ENCODE assay signal across 8 cellular contexts in genomic region chr6:33578588-33579011, GRCh38. TPM values are rescaled to one million over a fixed set of nuclear protein-coding genes. Genes with fewer than 3 reads are reported as not detected.
A peak's percentile ranks its signal among the peaks of the same experiment; 100 is the strongest.
DNase-seq lines count a peak whose midpoint lies in the region; ATAC-seq and TF ChIP-seq lines count a peak whose summit lies in the region.

No MANE protein-coding gene starts in this region.

- peaks cover 10% of the 10 kb centered on the region; the same call in 1 of the 2 replicates for H4K20me1 ChIP-seq in DND-41 (ENCODE audit: insufficient read depth, low read length)
- H4K20me1 ChIP-seq in neural cell (ENCODE audit: insufficient read depth) = no peaks in the 10 kb centered on the region

- no peaks in the 10 kb centered on the region for H3K27me3 ChIP-seq in DND-41 (ENCODE audit: insufficient read depth, low read length, poor library complexity)
- no peaks in the 10 kb centered on the region for H3K27me3 ChIP-seq in Peyer's patch
- no peaks in the 10 kb centered on the region for H3K27me3 ChIP-seq in neural cell (ENCODE audit: insufficient read depth, low read depth, low read length)
- no peaks in the 10 kb centered on the region for H3K27me3 ChIP-seq in thyroid gland

- H3K9me2 ChIP-seq in neural cell (ENCODE audit: insufficient read depth, low read length) = no peaks in the 10 kb centered on the region

- H3K4me1 ChIP-seq in DND-41 (ENCODE audit: insufficient read depth, low read length) (peaks cover 26% of the 10 kb centered on the region), Peyer's patch (peaks cover 0 to 31% (median 11%) of the 10 kb centered on the region in 4 donors), thyroid gland (peaks cover 9 to 18% of the 10 kb centered on the region in 2 donors)

- ATAC-seq in DND-41 (ENCODE audit: insufficient read depth, low read depth) = peak; percentile 58
- ATAC-seq in GM21825 (IDR thresholded peaks at IDR 0.05; ENCODE audit: unreplicated experiment) = no peak

- H3K9ac ChIP-seq in DND-41 (ENCODE audit: low read depth, low read length) (peak overlapping the region; percentile 64), neural cell (ENCODE audit: low read length) (no peak overlapping the region)

- H3K4me2 ChIP-seq in DND-41 (ENCODE audit: insufficient read depth, low read length) (peak overlapping the region; percentile 92), neural cell (ENCODE audit: low read length) (no peak overlapping the region)

- peak; percentile 75 for DNase-seq in DND-41
- DNase-seq in Peyer's patch = peak; percentile 68 to 80 (median 77)
- DNase-seq in central memory CD4-positive, alpha-beta T cell = peak; percentile 63
- DNase-seq in NCI-H1930 (lab: John Stamatoyannopoulos, UW) = no peak
- no peak for DNase-seq in hippocampal formation (lab: John Stamatoyannopoulos, UW)
- DNase-seq in thyroid gland = no peak

- H3K79me2 ChIP-seq in DND-41 (ENCODE audit: insufficient read depth, low read length) = peaks cover 29% of the 10 kb centered on the region
- peaks cover 15% of the 10 kb centered on the region for H3K79me2 ChIP-seq in neural cell (replicated peaks; ENCODE audit: insufficient read depth, low read length)

- H3K4me3 ChIP-seq in DND-41 (ENCODE audit: low read depth in 1 of 2, low read length in 2 of 2) (peak overlapping the region; percentile 68 to 74; a peak in 3 of 4 replicates), Peyer's patch (peak overlapping the region; percentile 79 to 95 (median 88)), neural cell (ENCODE audit: low read length) (peak overlapping the region; percentile 98), thyroid gland (replicated peaks in 1 of 3) (peak overlapping the region in 1 of 3 donors; percentile 51)

- peak in 1 of 2 donors; percentile 55 for TF ChIP-seq POLR2A in Peyer's patch (IDR thresholded peaks at IDR 0.05)
- no peak for TF ChIP-seq POLR2A in thyroid gland (IDR thresholded peaks at IDR 0.05)

- H3K36me3 ChIP-seq in DND-41 (ENCODE audit: insufficient read depth, low read length) (peaks cover 41% of the 10 kb centered on the region), Peyer's patch (peaks cover 0 to 26% (median 0%) of the 10 kb centered on the region in 3 donors), neural cell (ENCODE audit: insufficient read depth, low read length) (no peaks in the 10 kb centered on the region), thyroid gland (peaks cover 18 to 20% of the 10 kb centered on the region in 2 donors)

- H3K9me3 ChIP-seq in DND-41 (ENCODE audit: insufficient read depth, low read length, severe bottlenecking) = no peaks in the 10 kb centered on the region
- no peaks in the 10 kb centered on the region for H3K9me3 ChIP-seq in Peyer's patch
- H3K9me3 ChIP-seq in neural cell (ENCODE audit: low read length) = no peaks in the 10 kb centered on the region
- no peaks in the 10 kb centered on the region for H3K9me3 ChIP-seq in thyroid gland

- H3F3A ChIP-seq in neural cell (ENCODE audit: insufficient read depth, low read length, poor library complexity, severe bottlenecking) = no peaks in the 10 kb centered on the region

- no peak for TF ChIP-seq EP300 in neural cell (conservative IDR thresholded peaks at IDR 0.05; ENCODE audit: poor library complexity, severe bottlenecking)

- TF ChIP-seq RAD21 in neural cell (conservative IDR thresholded peaks at IDR 0.05) = no peak

- 76 to 77% methylated on average over 9 of the region's 9 CpGs for WGBS in thyroid gland, 2 donors

- peak overlapping the region; percentile 71 for H3K27ac ChIP-seq in DND-41 (ENCODE audit: low read length)
- H3K27ac ChIP-seq in Peyer's patch = peak overlapping the region; percentile 93 to 97 (median 96)
- no peak overlapping the region for H3K27ac ChIP-seq in neural cell (ENCODE audit: low read length)
- no peak overlapping the region for H3K27ac ChIP-seq in thyroid gland

- TF ChIP-seq CTCF in DND-41 (IDR thresholded peaks at IDR 0.05; ENCODE audit: borderline replicate concordance, extremely low read depth, low read length, poor library complexity, severe bottlenecking) = no peak
- no peak for TF ChIP-seq CTCF in Peyer's patch (IDR thresholded peaks at IDR 0.05)
- no peak for TF ChIP-seq CTCF in neural cell (IDR thresholded peaks at IDR 0.05; ENCODE audit: poor library complexity, severe bottlenecking)
- no peak for TF ChIP-seq CTCF in thyroid gland (IDR thresholded peaks at IDR 0.05)

- intact Hi-C loops in thyroid gland (cut with DNase I) = no loop called here

- H2AFZ ChIP-seq in DND-41 (ENCODE audit: low read depth, low read length) = no peak overlapping the region
- H2AFZ ChIP-seq in neural cell (ENCODE audit: low read depth, low read length) = no peak overlapping the region

TF ChIP-seq in neural cell, 6 proteins besides CTCF, POLR2A, EP300 and RAD21:
- TF ChIP-seq MXI1 (conservative IDR thresholded peaks at IDR 0.05; ENCODE audit: poor library complexity, severe bottlenecking) (no peak), REST (IDR thresholded peaks at IDR 0.05; ENCODE audit: borderline replicate concordance) (no peak), POLR2AphosphoS5 (IDR thresholded peaks at IDR 0.05) (no peak), SMC3 (conservative IDR thresholded peaks at IDR 0.05; ENCODE audit: poor library complexity) (no peak), TAF1 (IDR thresholded peaks at IDR 0.05; ENCODE audit: low read depth) (no peak), EZH2 (IDR thresholded peaks at IDR 0.05; ENCODE audit: borderline replicate concordance, insufficient read depth, low read length, poor library complexity, severe bottlenecking) (no peak)

RNA-seq across cellular contexts. Expression of gene BAK1, which starts 1.5 kb away (rescaled TPM):
- total RNA-seq in Peyer's patch (10 to 100 TPM; 28.9 to 71.7 (median 66.3) TPM), thyroid gland (1 to 10 TPM; 2.3 to 8.5 (median 4.6) TPM)
- polyA plus RNA-seq in neural cell = 15.4 and 21.9 TPM in 2 replicates
- 9.3 and 9.7 TPM in 2 replicates for polyA minus RNA-seq in neural cell

RNA-seq across cellular contexts. Expression of gene ITPR3, which starts 42.5 kb away (rescaled TPM):
- 100 to 1,000 TPM; 139 to 250 (median 182) TPM for total RNA-seq in Peyer's patch
- polyA plus RNA-seq in neural cell = 0.11 and 0.16 TPM in 2 replicates
- 0.23 and 0.24 TPM in 2 replicates for polyA minus RNA-seq in neural cell
- 100 to 1,000 TPM in 2 of 4 donors, 10 to 100 TPM in 2; 77.8 to 145 (median 105) TPM for total RNA-seq in thyroid gland

Comparison
In these comparisons a context has a peak if more than half of its experiments do, and no peak if none do; other contexts are left out.
1. DNase-seq: peak in DND-41 (single experiment), Peyer's patch (3 of 3) and central memory CD4-positive, alpha-beta T cell (single experiment); none in NCI-H1930 (0 of 2), hippocampal formation (0 of 2) and thyroid gland (0 of 2).
2. H3K27ac ChIP-seq: peak in DND-41 (single experiment) and Peyer's patch (4 of 4); none in neural cell (single experiment) and thyroid gland (0 of 3).